In genomic region chr1:117570988-117571409, GRCh38 we compare ENCODE assay signal across 13 cellular contexts. TPM values are rescaled to one million over a fixed set of nuclear protein-coding genes. Genes with fewer than 3 reads are reported as not detected.
A peak's percentile ranks its signal among the peaks of the same experiment; 100 is the strongest.
DNase-seq lines count a peak whose midpoint lies in the region; ATAC-seq, FAIRE-seq and TF ChIP-seq lines count a peak whose summit lies in the region.
"Had no signal": no experiment of that assay in that cellular context is flagged by ENCODE, and none has a peak within 500 bp of the region (broad histone marks: within the 10 kb centered on the region; RNA-seq: fewer than 3 reads in every experiment).

No MANE protein-coding gene starts in this region.

- H3K4me3 Mint-ChIP-seq in CD4-positive, CD25-positive, alpha-beta regulatory T cell, result no peak overlapping the region
- H3K4me3 Mint-ChIP-seq in nephron progenitor cell, result no peak overlapping the region
- H3K4me3 Mint-ChIP-seq: CD14-positive monocyte had no signal

- H3K4me1 Mint-ChIP-seq in CD4-positive, CD25-positive, alpha-beta regulatory T cell, result peaks cover 5 to 35% (median 21%) of the 10 kb centered on the region in 4 donors
- peaks cover 21% of the 10 kb centered on the region for H3K4me1 Mint-ChIP-seq in nephron progenitor cell

- no peak for TF ChIP-seq POLR2A in K562 (conservative IDR thresholded peaks at IDR 0.05)

- H3K27ac Mint-ChIP-seq in CD4-positive, CD25-positive, alpha-beta regulatory T cell, result peak overlapping the region; percentile 14 to 62 (median 55)
- H3K27ac Mint-ChIP-seq in nephron progenitor cell, result no peak overlapping the region
- H3K27ac Mint-ChIP-seq: CD14-positive monocyte had no signal

- no peaks in the 10 kb centered on the region for H3K9me1 ChIP-seq in K562 (ENCODE audit: control insufficient read depth, insufficient read depth, low read length)

- CTCF ChIA-PET in K562 (lab: Yijun Ruan, JAX; ENCODE audit: low intra/inter-chr PET ratio), result interaction anchor here (0.5 kb wide), 1 partner anchor 324 kb away, joined by 3 read pairs; no protein-coding TSS in a partner anchor

- no peak for ATAC-seq in CD4-positive, CD25-positive, alpha-beta regulatory T cell (ENCODE audit: low read depth in 2 of 2)
- ATAC-seq in K562 (peak; percentile 64), HG02759 (IDR thresholded peaks at IDR 0.05; ENCODE audit: unreplicated experiment) (no peak), GM19351 (IDR thresholded peaks at IDR 0.05; ENCODE audit: unreplicated experiment) (no peak)
- ATAC-seq: psoas muscle; stimulated activated naive CD8-positive, alpha-beta T cell treated with anti-CD3 and anti-CD28 coated beads, Interleukin-15, Interleukin-2, amounts not matched to agents 100 U/mL and 50 U/mL, for 24 hours had no signal

- WGBS in K562 (ENCODE audit: insufficient coverage, low coverage, missing lambda C conversion rate), result 17% methylated on average over 8 of the region's 8 CpGs

- TF ChIP-seq EP300 in K562 (IDR thresholded peaks at IDR 0.05; ENCODE audit: low read length), result no peak

- peak overlapping the region in 1 of 2 experiments; percentile 27; a peak in 1 of 4 replicates for H3K9ac ChIP-seq in K562 (ENCODE audit: insufficient read depth in 1 of 2, low read depth in 2 of 2, low read length in 2 of 2)

- H3K27me3 ChIP-seq in CD4-positive, CD25-positive, alpha-beta regulatory T cell (ENCODE audit: control insufficient read depth, insufficient read depth, low read length), result no peaks in the 10 kb centered on the region
- H3K27me3 ChIP-seq in K562 (ENCODE audit: control insufficient read depth in 2 of 2, insufficient read depth in 2 of 2, low read length in 2 of 2), result no peaks in the 10 kb centered on the region

- no peaks in the 10 kb centered on the region for H3K79me2 ChIP-seq in K562 (ENCODE audit: control insufficient read depth, insufficient read depth, low read length)

- POLR2A ChIA-PET in K562 (lab: Yijun Ruan, JAX), result interaction anchor here (0.9 to 1.4 kb wide), 2 partner anchors 25 to 31 kb away, joined by 3 to 4 read pairs; no protein-coding TSS in a partner anchor

- peaks cover 6% of the 10 kb centered on the region for H3K27me3 Mint-ChIP-seq in CD4-positive, CD25-positive, alpha-beta regulatory T cell
- H3K27me3 Mint-ChIP-seq in nephron progenitor cell (ENCODE audit: low read depth, poor library complexity), result peaks cover 5% of the 10 kb centered on the region

- no peaks in the 10 kb centered on the region for H4K20me1 ChIP-seq in K562 (replicated peaks; ENCODE audit: control insufficient read depth, insufficient read depth, low read length)

- H3K4me3 ChIP-seq in CD4-positive, CD25-positive, alpha-beta regulatory T cell (ENCODE audit: low read depth, low read length), result no peak overlapping the region
- H3K4me3 ChIP-seq in K562, result no peak overlapping the region
- H3K4me3 ChIP-seq: psoas muscle had no signal

- no peak for TF ChIP-seq RAD21 in K562 (CRISPR knock-in tag; conservative IDR thresholded peaks at IDR 0.05 in 1 of 2, IDR thresholded peaks at IDR 0.05 in 1 of 2)

- H2AFZ ChIP-seq in K562 (ENCODE audit: low read depth, low read length), result peak overlapping the region; percentile 43

- H3K9me3 Mint-ChIP-seq in CD4-positive, CD25-positive, alpha-beta regulatory T cell, result no peaks in the 10 kb centered on the region
- H3K9me3 Mint-ChIP-seq in nephron progenitor cell, result no peaks in the 10 kb centered on the region
- H3K9me3 Mint-ChIP-seq: CD14-positive monocyte had no signal

- H3K36me3 Mint-ChIP-seq in CD4-positive, CD25-positive, alpha-beta regulatory T cell, result no peaks in the 10 kb centered on the region
- H3K36me3 Mint-ChIP-seq in nephron progenitor cell (ENCODE audit: low read depth), result no peaks in the 10 kb centered on the region
- H3K36me3 Mint-ChIP-seq: CD14-positive monocyte had no signal

- no peaks in the 10 kb centered on the region for H3K36me3 ChIP-seq in CD4-positive, CD25-positive, alpha-beta regulatory T cell (ENCODE audit: control insufficient read depth, insufficient read depth, low read length)
- no peaks in the 10 kb centered on the region for H3K36me3 ChIP-seq in K562 (ENCODE audit: control insufficient read depth, insufficient read depth, low read length)

- no peak overlapping the region; the same call in 1 of the 2 replicates for H3K4me2 ChIP-seq in K562 (ENCODE audit: insufficient read depth, low read length)

- DNase-seq in CD4-positive, CD25-positive, alpha-beta regulatory T cell, result peak in 1 of 3 donors; percentile 20
- DNase-seq in HPDE6-E6E7 (ENCODE audit: extremely low spot score) (peak; percentile 46), K562 (ENCODE audit: extremely low read depth in 1 of 4, low spot score in 3 of 4) (peak in 1 of 4 experiments; percentile 44), mesenteric fat pad (ENCODE audit: low spot score) (peak; percentile 62), GM20000 (ENCODE audit: low spot score) (no peak), nephron progenitor cell (no peak)
- DNase-seq: NCI-H1092; psoas muscle; stimulated activated CD4-positive, alpha-beta T cell treated with anti-CD3 and anti-CD28 coated beads, Interleukin-1b, Interleukin-23, amount 100 ng/mL, for 48 hours; stimulated activated naive CD8-positive, alpha-beta T cell treated with anti-CD3 and anti-CD28 coated beads, Interleukin-15, Interleukin-2, amounts not matched to agents 100 U/mL and 50 U/mL, for 24 hours had no signal

- FAIRE-seq in K562 (lab: Jason Lieb, UNC), result no peak

- TF ChIP-seq CTCF in K562 (IDR thresholded peaks at IDR 0.05 in 2 of 3, conservative IDR thresholded peaks at IDR 0.05 in 1 of 3; ENCODE audit: insufficient read depth in 2 of 3, low read depth in 1 of 3, low read length in 3 of 3), result no peak
- TF ChIP-seq CTCF in GM20000 (IDR thresholded peaks at IDR 0.05; ENCODE audit: extremely low read depth, missing control alignments), result no peak
- TF ChIP-seq CTCF in nephron progenitor cell (IDR thresholded peaks at IDR 0.05), result no peak

- peaks cover 20% of the 10 kb centered on the region for H3K4me1 ChIP-seq in CD4-positive, CD25-positive, alpha-beta regulatory T cell (ENCODE audit: control insufficient read depth, insufficient read depth, low read length, poor library complexity, severe bottlenecking)
- H3K4me1 ChIP-seq in K562 (replicated peaks in 1 of 2; ENCODE audit: control insufficient read depth in 2 of 2, insufficient read depth in 2 of 2, low read length in 2 of 2), result peaks cover 5 to 8% of the 10 kb centered on the region in 2 experiments; a peak in 3 of 5 replicates
- H3K4me1 ChIP-seq: psoas muscle had no signal

- BruUV-seq in K562 (replicated peaks; lab: Mats Ljungman, UMichigan), result no TSS peak

- no peaks in the 10 kb centered on the region for H3K9me3 ChIP-seq in CD4-positive, CD25-positive, alpha-beta regulatory T cell (ENCODE audit: control insufficient read depth in 2 of 2, low read length in 2 of 2)
- H3K9me3 ChIP-seq in K562 (replicated peaks; ENCODE audit: control insufficient read depth, insufficient read depth, low read depth, low read length), result no peaks in the 10 kb centered on the region
- H3K9me3 ChIP-seq: psoas muscle had no signal

- H3K27ac ChIP-seq in CD4-positive, CD25-positive, alpha-beta regulatory T cell (ENCODE audit: insufficient read depth, low read length, poor library complexity, severe bottlenecking), result no peak overlapping the region
- no peak overlapping the region for H3K27ac ChIP-seq in K562 (ENCODE audit: extremely low read depth, low read depth, low read length)
- H3K27ac ChIP-seq: psoas muscle had no signal

- intact Hi-C loops in K562 (cut with micrococcal nuclease), result no loop called here

- in situ Hi-C loops in K562 (cut with MboI), result no loop called here

TF ChIP-seq in K562, 482 proteins besides CTCF, POLR2A, EP300 and RAD21:
- TF ChIP-seq ZBTB8A (IDR thresholded peaks at IDR 0.05; ENCODE audit: partially characterized antibody), result no peak

RNA-seq across cellular contexts. Expression of gene TENT5C, which starts 34.8 kb away (rescaled TPM):
- total RNA-seq in CD4-positive, CD25-positive, alpha-beta regulatory T cell, result 324 TPM
- polyA plus RNA-seq in CD4-positive, CD25-positive, alpha-beta regulatory T cell, result 10 to 100 TPM; 19.6 to 64.7 (median 33.0) TPM
- 12.1 and 13.3 TPM in 2 replicates for total RNA-seq in K562 (2011; cell fraction: chromatin; rRNA removed; ENCODE audit: low replicate concordance)
- 8.7 and 8.8 TPM in 2 replicates for total RNA-seq in K562 (2011; cell fraction: nucleolus; rRNA removed)
- total RNA-seq in K562 (2011; cell fraction: nucleoplasm; rRNA removed), result 11.4 and 17.1 TPM in 2 replicates
- 1.8 and 3.6 TPM in 2 replicates for total RNA-seq in K562 (2014; rRNA removed)
- total RNA-seq in K562 (2014; rRNA removed; fragmentation: Illumina TruSeq; extraction: Trizol), result 4.5 and 5.2 TPM in 2 replicates
- total RNA-seq in K562 (2015; rRNA removed; fragmentation: Illumina TruSeq; extraction: Trizol), result 2.5 and 2.8 TPM in 2 replicates
- total RNA-seq in K562 (2021), result 7.1 and 7.7 TPM in 2 replicates
- polyA plus RNA-seq in K562 (2011; rRNA removed), result 7.7 and 8.2 TPM in 2 replicates
- polyA plus RNA-seq in K562 (2011; cell fraction: cytosol; rRNA removed), result 4.5 and 7.5 TPM in 2 replicates
- 3.9 and 5.1 TPM in 2 replicates for polyA plus RNA-seq in K562 (2011; cell fraction: nucleus; rRNA removed)
- polyA plus RNA-seq in K562 (2012), result 2.4 and 3.7 TPM in 2 replicates
- 3.4 and 4.0 TPM in 2 replicates for polyA plus RNA-seq in K562 (2014; fragmentation: Illumina TruSeq; extraction: Trizol)
- 1 to 10 TPM; 3.8 to 5.0 TPM for polyA plus RNA-seq in K562 (2014; fragmentation: Nextera tagmentation; extraction: Ambion mirVana)
- 2.8 and 2.9 TPM in 2 replicates for polyA plus RNA-seq in K562 (2014; rRNA removed)
- 26.9 and 28.8 TPM in 2 replicates for polyA minus RNA-seq in K562 (2011; rRNA and poly(A)+ RNA removed)
- polyA minus RNA-seq in K562 (2011; cell fraction: cytosol; rRNA and poly(A)+ RNA removed), result 11.0 and 11.5 TPM in 2 replicates
- 7.1 and 12.4 TPM in 2 replicates for polyA minus RNA-seq in K562 (2011; cell fraction: nucleus; rRNA and poly(A)+ RNA removed)
- 2.5 TPM for total RNA-seq in mesenteric fat pad

Comparison
In these comparisons a context has a peak if more than half of its experiments do, and no peak if none do; other contexts are left out.
1. DNase-seq: peak in HPDE6-E6E7 (single experiment) and mesenteric fat pad (single experiment); none in GM20000 (single experiment) and nephron progenitor cell (single experiment).
2. RNA of gene TENT5C, which starts 34.8 kb away (total RNA-seq): 324 TPM in CD4-positive, CD25-positive, alpha-beta regulatory T cell (single experiment); 1.8 to 17.1 TPM in K562 and 2.5 TPM in mesenteric fat pad (single experiment); every median in the first group is over 10 times any median in the second.